ENCODE assay signal across 22 cellular contexts in genomic region chr15:29012097-29012496, GRCh38.
DNase-seq lines count a peak whose midpoint lies in the region; ATAC-seq, FAIRE-seq and TF ChIP-seq lines count a peak whose summit lies in the region.
"Had no signal": no experiment of that assay in that cellular context is flagged by ENCODE, and none has a peak within 500 bp of the region (broad histone marks: within the 10 kb centered on the region; RNA-seq: fewer than 3 reads in every experiment).

No MANE protein-coding gene starts in this region.

- ATAC-seq in activated naive CD4-positive, alpha-beta T cell treated with anti-CD3 and anti-CD28 coated beads, Interleukin-2, amount 50 U/mL, for 72 hours, result no peak
- ATAC-seq in A549, result no peak
- ATAC-seq in IMR-90 (ENCODE audit: low read depth), result no peak
- ATAC-seq in HG02885 (IDR thresholded peaks at IDR 0.05; ENCODE audit: poor library complexity, unreplicated experiment), result no peak

- BruUV-seq in IMR-90 (replicated peaks; lab: Mats Ljungman, UMichigan), result no TSS peak

- peaks cover 19% of the 10 kb centered on the region for H3K36me3 Mint-ChIP-seq in activated naive CD4-positive, alpha-beta T cell treated with anti-CD3 and anti-CD28 coated beads, Interleukin-2, amount 50 U/mL, for 24 hours
- H3K36me3 Mint-ChIP-seq in activated naive CD4-positive, alpha-beta T cell treated with anti-CD3 and anti-CD28 coated beads, Interleukin-2, amount 50 U/mL, for 72 hours, result peaks cover 2 to 6% of the 10 kb centered on the region in 2 donors
- H3K36me3 Mint-ChIP-seq: CD14-positive monocyte had no signal

- no peak for DNase-seq in activated naive CD4-positive, alpha-beta T cell treated with anti-CD3 and anti-CD28 coated beads, Interleukin-2, amount 50 U/mL, for 72 hours (ENCODE audit: low spot score in 2 of 2)
- DNase-seq in A549 (ENCODE audit: low read depth in 1 of 2, low spot score in 1 of 2) (no peak), IMR-90 (no peak), NAMALWA (ENCODE audit: low spot score) (no peak)
- DNase-seq: ACHN; AML-193; BE2C; Caco-2; CD4-positive, alpha-beta memory T cell; DMS153; DND-41; GOT3 had no signal

- in situ Hi-C loops in IMR-90 (cut with MboI; ENCODE audit: low sequenced_read_pairs), result no loop called here

- no peaks in the 10 kb centered on the region for H3K27me3 Mint-ChIP-seq in activated naive CD4-positive, alpha-beta T cell treated with anti-CD3 and anti-CD28 coated beads, Interleukin-2, amount 50 U/mL, for 24 hours
- H3K27me3 Mint-ChIP-seq: CD4-positive, alpha-beta memory T cell had no signal

- no peak overlapping the region for H2AFZ ChIP-seq in IMR-90 (replicated peaks; ENCODE audit: low read length, poor library complexity)

- H3K79me1 ChIP-seq in IMR-90 (ENCODE audit: low read depth in 1 of 2, low read length in 2 of 2), result peaks cover 4 to 16% of the 10 kb centered on the region in 2 experiments; a peak in 2 of 4 replicates

- no peak overlapping the region for H4K91ac ChIP-seq in IMR-90 (ENCODE audit: insufficient read depth, low read depth, low read length)

- peaks cover 4% of the 10 kb centered on the region; the same call in 1 of the 3 replicates for H3K4me1 ChIP-seq in A549
- H3K4me1 ChIP-seq in IMR-90 (ENCODE audit: control insufficient read depth, insufficient read depth, low read length), result peaks cover 12% of the 10 kb centered on the region
- H3K4me1 ChIP-seq: Caco-2 had no signal

- intact Hi-C loops in IMR-90 (cut with micrococcal nuclease), result loop anchor here (10.0 kb wide), 1 partner anchor 73 kb away; no protein-coding TSS in a partner anchor

- H3K4ac ChIP-seq in IMR-90 (ENCODE audit: low read depth, low read length), result no peak overlapping the region

- H3K27ac ChIP-seq in A549 (no peak overlapping the region), IMR-90 (ENCODE audit: insufficient read depth, low read length) (no peak overlapping the region)
- H3K27ac ChIP-seq: 22Rv1; BLaER1 treated with 17β-estradiol and CSF1 and Interleukin-3, amounts not matched to agents 10 nM and 100 nM had no signal

- no peak overlapping the region for H3K14ac ChIP-seq in IMR-90 (replicated peaks; ENCODE audit: low read depth, low read length)

- no peak overlapping the region for H3K23ac ChIP-seq in IMR-90 (ENCODE audit: low read depth, low read length)

- POLR2A ChIA-PET in A549 (lab: Yijun Ruan, JAX) (no interaction called here), IMR-90 (lab: Charles Lee; ENCODE audit: unreplicated experiment) (no interaction called here)

- TF ChIP-seq RAD21 in A549 (conservative IDR thresholded peaks at IDR 0.05 in 1 of 2, IDR thresholded peaks at IDR 0.05 in 1 of 2), result no peak
- TF ChIP-seq RAD21 in IMR-90 (IDR thresholded peaks at IDR 0.05; ENCODE audit: low read length), result no peak

- no peak overlapping the region for H4K5ac ChIP-seq in IMR-90 (ENCODE audit: low read depth, low read length)

- no peak overlapping the region for H2BK20ac ChIP-seq in IMR-90 (ENCODE audit: low read depth, low read length)

- peak; percentile 23 for FAIRE-seq in A549 (lab: Jason Lieb, UNC)
- FAIRE-seq: A204.1, G401.6, GM12892, H54 had no signal

- WGBS in A549 (ENCODE audit: missing lambda C conversion rate), result 90% methylated on average over 2 of the region's 2 CpGs
- WGBS in IMR-90 (ENCODE audit: extremely low coverage in 2 of 2, insufficient read length in 1 of 2), 2 experiments, result no CpG with 5 or more reads among the region's 2 CpGs

- H3K27ac Mint-ChIP-seq in activated naive CD4-positive, alpha-beta T cell treated with anti-CD3 and anti-CD28 coated beads, Interleukin-2, amount 50 U/mL, for 24 hours, result peak overlapping the region; percentile 4
- H3K27ac Mint-ChIP-seq in activated naive CD4-positive, alpha-beta T cell treated with anti-CD3 and anti-CD28 coated beads, Interleukin-2, amount 50 U/mL, for 72 hours, result no peak overlapping the region
- H3K27ac Mint-ChIP-seq: CD14-positive monocyte had no signal

- no peak overlapping the region for H3K4me3 Mint-ChIP-seq in activated naive CD4-positive, alpha-beta T cell treated with anti-CD3 and anti-CD28 coated beads, Interleukin-2, amount 50 U/mL, for 24 hours
- H3K4me3 Mint-ChIP-seq: CD14-positive monocyte had no signal

- no peak overlapping the region for H2BK5ac ChIP-seq in IMR-90 (ENCODE audit: low read depth, low read length, poor library complexity, severe bottlenecking)

- H2BK15ac ChIP-seq in IMR-90 (ENCODE audit: low read depth, low read length), result no peak overlapping the region

- H3K9me3 ChIP-seq in A549 (no peaks in the 10 kb centered on the region), IMR-90 (ENCODE audit: control insufficient read depth, insufficient read depth, low read length) (no peaks in the 10 kb centered on the region)
- H3K9me3 ChIP-seq: BE2C, HAP-1 had no signal

- TF ChIP-seq CTCF in A549 (IDR thresholded peaks at IDR 0.05) (no peak), IMR-90 (conservative IDR thresholded peaks at IDR 0.05; ENCODE audit: low read depth, low read length) (no peak)

- H4K20me1 ChIP-seq in IMR-90 (ENCODE audit: insufficient read depth, low read length), result peaks cover 5% of the 10 kb centered on the region; the same call in 1 of the 2 replicates

- no peak overlapping the region for H2AK5ac ChIP-seq in IMR-90 (ENCODE audit: low read depth, low read length)

- H3K4me1 Mint-ChIP-seq in activated naive CD4-positive, alpha-beta T cell treated with anti-CD3 and anti-CD28 coated beads, Interleukin-2, amount 50 U/mL, for 24 hours, result peaks cover 87% of the 10 kb centered on the region

- H2AK9ac ChIP-seq in IMR-90 (replicated peaks; ENCODE audit: low read depth, low read length, poor library complexity), result no peak overlapping the region

- H2BK120ac ChIP-seq in IMR-90 (ENCODE audit: low read depth, low read length), result no peak overlapping the region

- no peaks in the 10 kb centered on the region for H3K27me3 ChIP-seq in IMR-90 (ENCODE audit: control insufficient read depth, insufficient read depth, low read length)
- H3K27me3 ChIP-seq: BE2C; BLaER1 treated with 17β-estradiol and CSF1 and Interleukin-3, amounts not matched to agents 10 nM and 100 nM had no signal

- H4K8ac ChIP-seq in IMR-90 (ENCODE audit: low read depth in 2 of 2, low read length in 2 of 2), result no peak overlapping the region

- TF ChIP-seq POLR2A in A549 (IDR thresholded peaks at IDR 0.05; ENCODE audit: low read length), result no peak
- no peak for TF ChIP-seq POLR2A in IMR-90 (IDR thresholded peaks at IDR 0.05; ENCODE audit: low read depth, low read length)

- H3K9me1 ChIP-seq in IMR-90 (ENCODE audit: insufficient read depth, low read length), result peaks cover 6% of the 10 kb centered on the region

- TF ChIP-seq EP300 in A549 (IDR thresholded peaks at IDR 0.05), result no peak

- no peak overlapping the region for H3K9ac ChIP-seq in IMR-90 (ENCODE audit: low read depth, low read length)
- H3K9ac ChIP-seq: BLaER1 treated with 17β-estradiol and CSF1 and Interleukin-3, amounts not matched to agents 10 nM and 100 nM had no signal

- no peak overlapping the region for H3K18ac ChIP-seq in IMR-90 (ENCODE audit: low read depth, low read length)

- CTCF ChIA-PET in A549 (lab: Yijun Ruan, JAX) (no interaction called here), IMR-90 (lab: Yijun Ruan, JAX) (no interaction called here)

- dilution Hi-C loops in IMR-90 (cut with HindIII; ENCODE audit: low sequenced_read_pairs, unreplicated experiment), result no loop called here

- no peaks in the 10 kb centered on the region for H3K9me3 Mint-ChIP-seq in activated naive CD4-positive, alpha-beta T cell treated with anti-CD3 and anti-CD28 coated beads, Interleukin-2, amount 50 U/mL, for 24 hours
- peaks cover 0 to under 1% of the 10 kb centered on the region in 2 donors for H3K9me3 Mint-ChIP-seq in activated naive CD4-positive, alpha-beta T cell treated with anti-CD3 and anti-CD28 coated beads, Interleukin-2, amount 50 U/mL, for 72 hours

- H3K4me3 ChIP-seq in A549, result no peak overlapping the region
- no peak overlapping the region for H3K4me3 ChIP-seq in IMR-90 (ENCODE audit: insufficient read depth, low read depth, low read length)
- H3K4me3 ChIP-seq: BLaER1 treated with 17β-estradiol and CSF1 and Interleukin-3, amounts not matched to agents 10 nM and 100 nM; HAP-1 had no signal

- H3K36me3 ChIP-seq in IMR-90 (ENCODE audit: control insufficient read depth, insufficient read depth, low read length), result no peaks in the 10 kb centered on the region
- H3K36me3 ChIP-seq: BE2C, HAP-1 had no signal

- H3K56ac ChIP-seq in IMR-90 (ENCODE audit: extremely low read depth, insufficient read depth, low read length), result no peak overlapping the region

- no peak overlapping the region for H3K4me2 ChIP-seq in A549
- no peak overlapping the region for H3K4me2 ChIP-seq in IMR-90 (ENCODE audit: low read depth, low read length)

TF ChIP-seq in A549, 52 proteins besides CTCF, POLR2A, EP300 and RAD21:
- TF ChIP-seq MAFK (IDR thresholded peaks at IDR 0.05; ENCODE audit: partially characterized antibody), result peak; percentile 61
- TF ChIP-seq POLR2AphosphoS2 (conservative IDR thresholded peaks at IDR 0.05; ENCODE audit: low read length), result no peak

TF ChIP-seq in IMR-90, 13 proteins besides CTCF, POLR2A, EP300 and RAD21:
- TF ChIP-seq CEBPB (IDR thresholded peaks at IDR 0.05; ENCODE audit: low read depth, low read length) (no peak), MAFK (IDR thresholded peaks at IDR 0.05; ENCODE audit: low read depth, low read length) (peak; percentile 27; the same call in 1 of the 2 replicates)
